ENCODE assay signal across 27 cellular contexts in genomic region chr19:28530406-28531035, GRCh38.
"Had no signal": no experiment of that assay in that cellular context is flagged by ENCODE, and none has a peak within 500 bp of the region (broad histone marks: within the 10 kb centered on the region; RNA-seq: fewer than 3 reads in every experiment).

No MANE protein-coding gene starts in this region.

- H3K36me3 ChIP-seq: brain microvascular endothelial cell, heart right ventricle, ovary, sigmoid colon, upper lobe of left lung, vagina had no signal

- H3K4me1 ChIP-seq: heart right ventricle, sigmoid colon, upper lobe of left lung, vagina had no signal

- H3K9me3 ChIP-seq: ovary, upper lobe of left lung, vagina had no signal

- H3K27me3 Mint-ChIP-seq: activated CD4-positive, alpha-beta memory T cell treated with anti-CD3 and anti-CD28 coated beads, Interleukin-2, amount 10 ng/mL, durations not matched to agents 7 days and 5 days; activated CD4-positive, alpha-beta T cell treated with anti-CD3 and anti-CD28 coated beads, Interleukin-2, amount 10 ng/mL, durations not matched to agents 7 days and 5 days; activated T-helper 17 cell treated with anti-CD3 and anti-CD28 coated beads, Interleukin-2, amount 50 U/mL, for 72 hours; effector memory CD8-positive, alpha-beta T cell; naive thymus-derived CD4-positive, alpha-beta T cell; progenitor cell of endocrine pancreas; stimulated activated naive CD8-positive, alpha-beta T cell treated with anti-CD3 and anti-CD28 coated beads, Interleukin-15, amount 100 ng/mL, for 72 hours had no signal

- H3K36me3 Mint-ChIP-seq: naive thymus-derived CD4-positive, alpha-beta T cell; stimulated activated effector memory CD8-positive, alpha-beta T cell treated with anti-CD3 and anti-CD28 coated beads, Interleukin-12 subunit alpha, Interleukin-12 subunit beta, amount 100 ng/mL, for 72 hours had no signal

- H3K27me3 ChIP-seq: brain microvascular endothelial cell, heart right ventricle, ovary, sigmoid colon, upper lobe of left lung, vagina had no signal

- H3K27ac ChIP-seq: brain microvascular endothelial cell, heart right ventricle, ovary, sigmoid colon, upper lobe of left lung, vagina had no signal

- H3K4me1 Mint-ChIP-seq: activated CD4-positive, alpha-beta memory T cell treated with anti-CD3 and anti-CD28 coated beads, Interleukin-2, amount 10 ng/mL, durations not matched to agents 7 days and 5 days; activated CD4-positive, alpha-beta T cell treated with anti-CD3 and anti-CD28 coated beads, Interleukin-2, amount 10 ng/mL, durations not matched to agents 7 days and 5 days; activated T-helper 17 cell treated with anti-CD3 and anti-CD28 coated beads, Interleukin-2, amount 50 U/mL, for 72 hours; naive thymus-derived CD4-positive, alpha-beta T cell; stimulated activated effector memory CD8-positive, alpha-beta T cell treated with anti-CD3 and anti-CD28 coated beads, Interleukin-12 subunit alpha, Interleukin-12 subunit beta, amount 100 ng/mL, for 72 hours; stimulated activated naive CD8-positive, alpha-beta T cell treated with anti-CD3 and anti-CD28 coated beads, Interleukin-15, amount 100 ng/mL, for 72 hours had no signal

- H3K27ac Mint-ChIP-seq: activated CD4-positive, alpha-beta memory T cell treated with anti-CD3 and anti-CD28 coated beads, Interleukin-2, amount 10 ng/mL, durations not matched to agents 7 days and 5 days; activated CD4-positive, alpha-beta T cell treated with anti-CD3 and anti-CD28 coated beads, Interleukin-2, amount 10 ng/mL, durations not matched to agents 7 days and 5 days; activated T-helper 17 cell treated with anti-CD3 and anti-CD28 coated beads, Interleukin-2, amount 50 U/mL, for 72 hours; effector memory CD8-positive, alpha-beta T cell; naive thymus-derived CD4-positive, alpha-beta T cell; progenitor cell of endocrine pancreas; stimulated activated effector memory CD8-positive, alpha-beta T cell treated with anti-CD3 and anti-CD28 coated beads, Interleukin-12 subunit alpha, Interleukin-12 subunit beta, amount 100 ng/mL, for 72 hours; stimulated activated naive CD8-positive, alpha-beta T cell treated with anti-CD3 and anti-CD28 coated beads, Interleukin-15, amount 100 ng/mL, for 72 hours; WTC11 had no signal

- H3K4me3 ChIP-seq: heart right ventricle, ovary, sigmoid colon, upper lobe of left lung, vagina had no signal

- H3K4me3 Mint-ChIP-seq: activated CD4-positive, alpha-beta memory T cell treated with anti-CD3 and anti-CD28 coated beads, Interleukin-2, amount 10 ng/mL, durations not matched to agents 7 days and 5 days; activated CD4-positive, alpha-beta T cell treated with anti-CD3 and anti-CD28 coated beads, Interleukin-2, amount 10 ng/mL, durations not matched to agents 7 days and 5 days; activated T-cell treated with anti-CD3 and anti-CD28 coated beads, Interleukin-2, amount 50 U/mL, for 4 hours; activated T-helper 17 cell treated with anti-CD3 and anti-CD28 coated beads, Interleukin-2, amount 50 U/mL, for 72 hours; effector memory CD8-positive, alpha-beta T cell; naive thymus-derived CD4-positive, alpha-beta T cell; stimulated activated effector memory CD8-positive, alpha-beta T cell treated with anti-CD3 and anti-CD28 coated beads, Interleukin-12 subunit alpha, Interleukin-12 subunit beta, amount 100 ng/mL, for 72 hours; stimulated activated naive CD8-positive, alpha-beta T cell treated with anti-CD3 and anti-CD28 coated beads, Interleukin-15, amount 100 ng/mL, for 72 hours; WTC11 had no signal

- DNase-seq: activated CD4-positive, alpha-beta memory T cell treated with anti-CD3 and anti-CD28 coated beads, Interleukin-2, amount 10 ng/mL, durations not matched to agents 7 days and 5 days; activated CD4-positive, alpha-beta T cell treated with anti-CD3 and anti-CD28 coated beads for 1 hour; activated CD4-positive, alpha-beta T cell treated with anti-CD3 and anti-CD28 coated beads, Interleukin-2, amount 10 ng/mL, durations not matched to agents 7 days and 5 days; activated gamma-delta T cell treated with Interleukin-2 at 50 U/mL for 16 hours; activated naive CD4-positive, alpha-beta T cell treated with anti-CD3 and anti-CD28 coated beads, Interleukin-2, amount 50 U/mL, for 16 hours; activated T-cell treated with anti-CD3 and anti-CD28 coated beads, Interleukin-2, amount 50 U/mL, for 4 hours; amniotic stem cell; brain microvascular endothelial cell; cortex of kidney; effector memory CD8-positive, alpha-beta T cell; heart right ventricle; midbrain; naive thymus-derived CD4-positive, alpha-beta T cell; ovary; retina; sigmoid colon; small intestine; stimulated activated CD4-positive, alpha-beta T cell treated with anti-CD3 and anti-CD28 coated beads, Interleukin-4, amount 100 ng/mL, for 24 hours; stimulated activated naive CD8-positive, alpha-beta T cell treated with anti-CD3 and anti-CD28 coated beads, Interleukin-15, amount 100 ng/mL, for 72 hours; substantia nigra; T-helper 9 cell; upper lobe of left lung had no signal

- ATAC-seq: activated T-cell treated with anti-CD3 and anti-CD28 coated beads, Interleukin-2, amount 50 U/mL, for 4 hours; activated T-helper 17 cell treated with anti-CD3 and anti-CD28 coated beads, Interleukin-2, amount 50 U/mL, for 72 hours; effector memory CD8-positive, alpha-beta T cell; heart right ventricle; naive thymus-derived CD4-positive, alpha-beta T cell; stimulated activated effector memory CD8-positive, alpha-beta T cell treated with anti-CD3 and anti-CD28 coated beads, Interleukin-12 subunit alpha, Interleukin-12 subunit beta, amount 100 ng/mL, for 72 hours; stimulated activated naive CD8-positive, alpha-beta T cell treated with anti-CD3 and anti-CD28 coated beads, Interleukin-15, amount 100 ng/mL, for 72 hours; WTC11 had no signal
